18 cellular contexts compared by ENCODE assay signal in the genomic region with DNA sequence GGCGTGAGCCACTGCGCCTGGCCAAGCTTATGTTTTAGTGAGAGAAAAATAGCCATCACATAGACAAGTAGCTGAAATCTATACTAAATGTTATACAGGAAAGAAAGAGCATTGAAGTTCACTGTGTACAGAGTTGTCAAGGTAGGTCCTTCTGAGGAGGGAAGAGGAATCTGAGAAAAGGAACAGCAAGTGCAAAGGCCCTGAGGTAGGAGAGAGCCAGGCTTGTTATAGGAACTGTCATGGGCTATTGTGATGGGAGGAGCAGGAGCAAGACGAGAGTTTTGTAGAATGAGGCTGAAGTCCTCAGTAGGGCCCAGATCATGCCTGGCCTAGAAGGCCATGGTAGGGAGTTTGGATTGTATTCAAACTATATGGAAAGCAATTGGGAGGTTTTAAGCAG. TPM values are rescaled to one million over a fixed set of nuclear protein-coding genes. Genes with fewer than 3 reads are reported as not detected.
A peak's percentile ranks its signal among the peaks of the same experiment; 100 is the strongest.
DNase-seq lines count a peak whose midpoint lies in the region; ATAC-seq and TF ChIP-seq lines count a peak whose summit lies in the region.
"Had no signal": no experiment of that assay in that cellular context is flagged by ENCODE, and none has a peak within 500 bp of the region (broad histone marks: within the 10 kb centered on the region; RNA-seq: fewer than 3 reads in every experiment).

No MANE protein-coding gene starts in this region.

- H3K36me3 ChIP-seq in right lobe of liver: peaks cover 0 to 35% (median 15%) of the 10 kb centered on the region in 4 donors
- peaks cover 6% of the 10 kb centered on the region for H3K36me3 ChIP-seq in urinary bladder (ENCODE audit: insufficient read depth)

- H3K4me1 ChIP-seq in right lobe of liver (peaks cover 0 to 50% (median 24%) of the 10 kb centered on the region in 4 donors), urinary bladder (ENCODE audit: insufficient read depth) (no peaks in the 10 kb centered on the region)

- peak overlapping the region; percentile 23 for H3K4me3 Mint-ChIP-seq in activated naive CD4-positive, alpha-beta T cell treated with anti-CD3 and anti-CD28 coated beads, Interleukin-2, amount 50 U/mL, for 24 hours
- H3K4me3 Mint-ChIP-seq in activated T-helper 1 cell treated with anti-CD3 and anti-CD28 coated beads, Interleukin-12 subunit alpha, Interleukin-12 subunit beta, Interleukin-2, Interleukin-4 antibody, amounts not matched to agents 30 ng/mL and 10 ng/mL and 1 ng/mL, durations not matched to agents 14 hours and 24 hours and 36 hours: peak overlapping the region; percentile 15

- DNase-seq in activated naive CD4-positive, alpha-beta T cell treated with Interleukin-2 at 50 U/mL for 16 hours: no peak
- DNase-seq in activated T-helper 1 cell treated with anti-CD3 and anti-CD28 coated beads, Interleukin-12 subunit alpha, Interleukin-12 subunit beta, Interleukin-2, Interleukin-4 antibody, amounts not matched to agents 30 ng/mL and 10 ng/mL and 1 ng/mL, durations not matched to agents 14 hours and 24 hours and 36 hours (ENCODE audit: low spot score): no peak
- DNase-seq in right lobe of liver (no peak), GM10248 (ENCODE audit: extremely low spot score) (no peak)
- DNase-seq: activated CD4-positive, alpha-beta T cell treated with anti-CD3 and anti-CD28 coated beads for 1 hour; activated effector memory CD4-positive, alpha-beta T cell treated with Interleukin-2 at 50 U/mL for 16 hours; brain microvascular endothelial cell; dermis blood vessel endothelial cell; MM.1S; NCI-H1930; SHP77 had no signal

- TF ChIP-seq CTCF in right lobe of liver (IDR thresholded peaks at IDR 0.05) (no peak), GM10248 (IDR thresholded peaks at IDR 0.05; ENCODE audit: control extremely low read depth, extremely low read depth, low read depth, missing control alignments) (no peak)

- intact Hi-C loops in activated T-helper 1 cell treated with anti-CD3 and anti-CD28 coated beads, Interleukin-12 subunit alpha, Interleukin-12 subunit beta, Interleukin-2, Interleukin-4 antibody, amounts not matched to agents 30 ng/mL and 10 ng/mL and 1 ng/mL, durations not matched to agents 14 hours and 24 hours and 36 hours (cut with micrococcal nuclease): no loop called here
- intact Hi-C loops in right lobe of liver (cut with DNase I): no loop called here

- POLR2A ChIA-PET in GM10248 (lab: Yijun Ruan, JAX): no interaction called here

- H3K9me3 ChIP-seq in right lobe of liver: no peaks in the 10 kb centered on the region

- peaks cover 79% of the 10 kb centered on the region for H3K4me1 Mint-ChIP-seq in activated naive CD4-positive, alpha-beta T cell treated with anti-CD3 and anti-CD28 coated beads, Interleukin-2, amount 50 U/mL, for 24 hours
- H3K4me1 Mint-ChIP-seq in activated T-helper 1 cell treated with anti-CD3 and anti-CD28 coated beads, Interleukin-12 subunit alpha, Interleukin-12 subunit beta, Interleukin-2, Interleukin-4 antibody, amounts not matched to agents 30 ng/mL and 10 ng/mL and 1 ng/mL, durations not matched to agents 14 hours and 24 hours and 36 hours (ENCODE audit: low read depth): peaks cover 80% of the 10 kb centered on the region

- H3K9me3 Mint-ChIP-seq in activated naive CD4-positive, alpha-beta T cell treated with anti-CD3 and anti-CD28 coated beads, Interleukin-2, amount 50 U/mL, for 24 hours: no peaks in the 10 kb centered on the region
- no peaks in the 10 kb centered on the region for H3K9me3 Mint-ChIP-seq in activated T-helper 1 cell treated with anti-CD3 and anti-CD28 coated beads, Interleukin-12 subunit alpha, Interleukin-12 subunit beta, Interleukin-2, Interleukin-4 antibody, amounts not matched to agents 30 ng/mL and 10 ng/mL and 1 ng/mL, durations not matched to agents 14 hours and 24 hours and 36 hours

- H3K27me3 ChIP-seq in right lobe of liver: no peaks in the 10 kb centered on the region
- H3K27me3 ChIP-seq: brain microvascular endothelial cell had no signal

- H3K27ac Mint-ChIP-seq in activated naive CD4-positive, alpha-beta T cell treated with anti-CD3 and anti-CD28 coated beads, Interleukin-2, amount 50 U/mL, for 24 hours: peak overlapping the region; percentile 91
- H3K27ac Mint-ChIP-seq in activated T-helper 1 cell treated with anti-CD3 and anti-CD28 coated beads, Interleukin-12 subunit alpha, Interleukin-12 subunit beta, Interleukin-2, Interleukin-4 antibody, amounts not matched to agents 30 ng/mL and 10 ng/mL and 1 ng/mL, durations not matched to agents 14 hours and 24 hours and 36 hours: peak overlapping the region; percentile 75

- 83% methylated on average over 3 of the region's 3 CpGs for WGBS in right lobe of liver (ENCODE audit: insufficient coverage, low coverage, low lambda C conversion rate, missing lambda C conversion rate)
- 92% methylated on average over 3 of the region's 3 CpGs for WGBS in urinary bladder

- H3K36me3 Mint-ChIP-seq in activated naive CD4-positive, alpha-beta T cell treated with anti-CD3 and anti-CD28 coated beads, Interleukin-2, amount 50 U/mL, for 24 hours: peaks cover 18% of the 10 kb centered on the region
- H3K36me3 Mint-ChIP-seq in activated T-helper 1 cell treated with anti-CD3 and anti-CD28 coated beads, Interleukin-12 subunit alpha, Interleukin-12 subunit beta, Interleukin-2, Interleukin-4 antibody, amounts not matched to agents 30 ng/mL and 10 ng/mL and 1 ng/mL, durations not matched to agents 14 hours and 24 hours and 36 hours (ENCODE audit: low read depth): peaks cover 55% of the 10 kb centered on the region

- no peak overlapping the region for H3K4me3 ChIP-seq in right lobe of liver
- no peak overlapping the region for H3K4me3 ChIP-seq in urinary bladder (ENCODE audit: low read depth, low read length)

- H3K27ac ChIP-seq in right lobe of liver (peak overlapping the region; percentile 21 to 77 (median 71)), urinary bladder (ENCODE audit: low read depth) (peak overlapping the region; percentile 46)
- H3K27ac ChIP-seq: brain microvascular endothelial cell had no signal

- no peaks in the 10 kb centered on the region for H3K27me3 Mint-ChIP-seq in activated naive CD4-positive, alpha-beta T cell treated with anti-CD3 and anti-CD28 coated beads, Interleukin-2, amount 50 U/mL, for 24 hours
- no peaks in the 10 kb centered on the region for H3K27me3 Mint-ChIP-seq in activated T-helper 1 cell treated with anti-CD3 and anti-CD28 coated beads, Interleukin-12 subunit alpha, Interleukin-12 subunit beta, Interleukin-2, Interleukin-4 antibody, amounts not matched to agents 30 ng/mL and 10 ng/mL and 1 ng/mL, durations not matched to agents 14 hours and 24 hours and 36 hours (ENCODE audit: insufficient read depth)

- no peak for TF ChIP-seq POLR2A in right lobe of liver (IDR thresholded peaks at IDR 0.05)

- ATAC-seq in right lobe of liver: no peak
- ATAC-seq in GM19324 (IDR thresholded peaks at IDR 0.05; ENCODE audit: low FRiP score, unreplicated experiment): no peak
- ATAC-seq in GM18867 (IDR thresholded peaks at IDR 0.05; ENCODE audit: unreplicated experiment): no peak
- ATAC-seq: esophagus mucosa, HCT116 had no signal

- CTCF ChIA-PET in GM10248 (lab: Yijun Ruan, JAX): interaction anchor here (1.0 to 5.5 kb wide), 8 partner anchors 10 to 232 kb away, joined by 3 to 42 read pairs (median 6); partner anchors contain the start of gene PIGV

RNA-seq across cellular contexts. Expression of gene ZDHHC18, which starts 4.6 kb away (rescaled TPM):
- total RNA-seq in activated T-helper 1 cell treated with anti-CD3 and anti-CD28 coated beads, Interleukin-12 subunit alpha, Interleukin-12 subunit beta, Interleukin-2, Interleukin-4 antibody, amounts not matched to agents 30 ng/mL and 10 ng/mL and 1 ng/mL, durations not matched to agents 14 hours and 24 hours and 36 hours: 87.3 and 94.4 TPM in 2 replicates
- total RNA-seq in right lobe of liver: 10 to 100 TPM in 5 of 6 experiments, 1 to 10 TPM in 1; 9.6 to 16.9 (median 14.1) TPM
- total RNA-seq in urinary bladder: 9.2 TPM
- polyA plus RNA-seq in urinary bladder: 18.8 TPM

RNA-seq across cellular contexts. Expression of gene SFN, which starts 31.9 kb away (rescaled TPM):
- total RNA-seq in activated T-helper 1 cell treated with anti-CD3 and anti-CD28 coated beads, Interleukin-12 subunit alpha, Interleukin-12 subunit beta, Interleukin-2, Interleukin-4 antibody, amounts not matched to agents 30 ng/mL and 10 ng/mL and 1 ng/mL, durations not matched to agents 14 hours and 24 hours and 36 hours: 0.47 and 0.78 TPM in 2 replicates
- total RNA-seq in right lobe of liver (1 to 10 TPM in 3 of 6 experiments, not detected in 3; 2.2 to 2.5 (median 2.5) TPM), urinary bladder (8.6 TPM)
- polyA plus RNA-seq in urinary bladder: 23.5 TPM
- total RNA-seq: subcutaneous adipose tissue had no signal

RNA-seq across cellular contexts. Expression of gene PIGV, which starts 43.3 kb away (rescaled TPM):
- total RNA-seq in activated T-helper 1 cell treated with anti-CD3 and anti-CD28 coated beads, Interleukin-12 subunit alpha, Interleukin-12 subunit beta, Interleukin-2, Interleukin-4 antibody, amounts not matched to agents 30 ng/mL and 10 ng/mL and 1 ng/mL, durations not matched to agents 14 hours and 24 hours and 36 hours: 18.5 and 22.6 TPM in 2 replicates
- 10 to 100 TPM; 13.2 to 27.8 (median 19.2) TPM for total RNA-seq in right lobe of liver
- 13.4 TPM for total RNA-seq in urinary bladder
- 17.4 TPM for polyA plus RNA-seq in urinary bladder

RNA-seq across cellular contexts. Expression of gene GPN2, which starts 59.0 kb away (rescaled TPM):
- 46.4 and 51.9 TPM in 2 replicates for total RNA-seq in activated T-helper 1 cell treated with anti-CD3 and anti-CD28 coated beads, Interleukin-12 subunit alpha, Interleukin-12 subunit beta, Interleukin-2, Interleukin-4 antibody, amounts not matched to agents 30 ng/mL and 10 ng/mL and 1 ng/mL, durations not matched to agents 14 hours and 24 hours and 36 hours
- total RNA-seq in right lobe of liver: 10 to 100 TPM in 4 of 6 experiments, 1 to 10 TPM in 2; 5.6 to 18.3 (median 15.3) TPM
- total RNA-seq in urinary bladder: 11.4 TPM
- polyA plus RNA-seq in urinary bladder: 16.6 TPM
